In genomic region chr2:11710210-11710609, GRCh38 we compare ENCODE assay signal across 13 cellular contexts. TPM values are rescaled to one million over a fixed set of nuclear protein-coding genes. Genes with fewer than 3 reads are reported as not detected.
A peak's percentile ranks its signal among the peaks of the same experiment; 100 is the strongest.
DNase-seq lines count a peak whose midpoint lies in the region; ATAC-seq and TF ChIP-seq lines count a peak whose summit lies in the region.
"Had no signal": no experiment of that assay in that cellular context is flagged by ENCODE, and none has a peak within 500 bp of the region (broad histone marks: within the 10 kb centered on the region; RNA-seq: fewer than 3 reads in every experiment).

No MANE protein-coding gene starts in this region.

- H4K20me1 ChIP-seq in GM23248 (ENCODE audit: insufficient read depth) = no peaks in the 10 kb centered on the region

- H3K27me3 ChIP-seq in GM23248 (replicated peaks; ENCODE audit: insufficient read depth) (no peaks in the 10 kb centered on the region), adipocyte (replicated peaks; ENCODE audit: control insufficient read depth, insufficient read depth, low read length) (no peaks in the 10 kb centered on the region), gastrocnemius medialis (no peaks in the 10 kb centered on the region)
- H3K27me3 ChIP-seq: testis had no signal

- TF ChIP-seq POLR2A in gastrocnemius medialis (IDR thresholded peaks at IDR 0.05) = no peak

- H3K4me3 ChIP-seq in GM23248 (no peak overlapping the region), adipocyte (ENCODE audit: low read length) (peak overlapping the region; percentile 12), fibroblast of the aortic adventitia (ENCODE audit: low read depth, low read length) (no peak overlapping the region), gastrocnemius medialis (no peak overlapping the region)
- H3K4me3 ChIP-seq: testis had no signal

- no peaks in the 10 kb centered on the region for H3K79me2 ChIP-seq in GM23248 (ENCODE audit: insufficient read depth)

- no peak overlapping the region for H3K4me3 Mint-ChIP-seq in stimulated activated naive CD8-positive, alpha-beta T cell treated with anti-CD3 and anti-CD28 coated beads, Interleukin-15, amount 100 ng/mL, for 72 hours
- H3K4me3 Mint-ChIP-seq: activated T-cell treated with anti-CD3 and anti-CD28 coated beads, Interleukin-2, amount 50 U/mL, for 24 hours; memory B cell; T-helper 2 cell treated with Interferon-gamma antibody and Interleukin-4, amounts not matched to agents 5 μg/mL and 100 μg/mL, for 36 hours had no signal

- no peaks in the 10 kb centered on the region for H3K9me3 ChIP-seq in GM23248 (ENCODE audit: low read depth)
- H3K9me3 ChIP-seq in adipocyte (ENCODE audit: control insufficient read depth, low read length) = no peaks in the 10 kb centered on the region
- H3K9me3 ChIP-seq in gastrocnemius medialis = no peaks in the 10 kb centered on the region
- H3K9me3 ChIP-seq: testis had no signal

- H3F3A ChIP-seq in GM23248 (ENCODE audit: insufficient read depth) = peaks cover 11% of the 10 kb centered on the region

- in situ Hi-C loops in GM23248 (cut with MboI) = no loop called here
- in situ Hi-C loops in gastrocnemius medialis (cut with MboI; ENCODE audit: low sequenced_read_pairs in 4 of 4) = no loop called here

- WGBS in GM23248 (ENCODE audit: low coverage in 1 of 2, low lambda C conversion rate in 2 of 2, missing lambda C conversion rate in 2 of 2), 2 experiments = 29 to 38% methylated on average over 3 of the region's 3 CpGs

- no peaks in the 10 kb centered on the region for H3K9me2 ChIP-seq in GM23248 (ENCODE audit: insufficient read depth)

- ATAC-seq in gastrocnemius medialis (peak; percentile 81 to 84), GM21717 (IDR thresholded peaks at IDR 0.05; ENCODE audit: unreplicated experiment) (no peak)
- no peak for ATAC-seq in stimulated activated naive CD8-positive, alpha-beta T cell treated with anti-CD3 and anti-CD28 coated beads, Interleukin-15, amount 100 ng/mL, for 72 hours

- H3K36me3 ChIP-seq in GM23248 (ENCODE audit: low read depth) = no peaks in the 10 kb centered on the region
- no peaks in the 10 kb centered on the region for H3K36me3 ChIP-seq in adipocyte (ENCODE audit: control insufficient read depth, insufficient read depth, low read length, severe bottlenecking)
- H3K36me3 ChIP-seq in gastrocnemius medialis = no peaks in the 10 kb centered on the region

- H3K9ac ChIP-seq in GM23248 = no peak overlapping the region
- peak overlapping the region; percentile 66 for H3K9ac ChIP-seq in adipocyte (ENCODE audit: low read length)

- intact Hi-C loops in gastrocnemius medialis (cut with DNase I; ENCODE audit: low total_unique reads) = no loop called here

- H3K27ac Mint-ChIP-seq in stimulated activated naive CD8-positive, alpha-beta T cell treated with anti-CD3 and anti-CD28 coated beads, Interleukin-15, amount 100 ng/mL, for 72 hours = no peak overlapping the region
- H3K27ac Mint-ChIP-seq: activated T-cell treated with anti-CD3 and anti-CD28 coated beads, Interleukin-2, amount 50 U/mL, for 24 hours; memory B cell; T-helper 2 cell treated with Interferon-gamma antibody and Interleukin-4, amounts not matched to agents 5 μg/mL and 100 μg/mL, for 36 hours had no signal

- H3K27ac ChIP-seq in GM23248 (0 out of 2 replicates have a peak overlapping the region, but pooled peaks have one; percentile 3), gastrocnemius medialis (peak overlapping the region; percentile 6 to 38 (median 18))
- H3K27ac ChIP-seq: testis had no signal

- peaks cover 5% of the 10 kb centered on the region for H3K4me1 Mint-ChIP-seq in stimulated activated naive CD8-positive, alpha-beta T cell treated with anti-CD3 and anti-CD28 coated beads, Interleukin-15, amount 100 ng/mL, for 72 hours
- H3K4me1 Mint-ChIP-seq: memory B cell had no signal

- H3K9me3 Mint-ChIP-seq in stimulated activated naive CD8-positive, alpha-beta T cell treated with anti-CD3 and anti-CD28 coated beads, Interleukin-15, amount 100 ng/mL, for 72 hours = no peaks in the 10 kb centered on the region
- H3K9me3 Mint-ChIP-seq: activated T-cell treated with anti-CD3 and anti-CD28 coated beads, Interleukin-2, amount 50 U/mL, for 24 hours; memory B cell had no signal

- peak overlapping the region; percentile 39 for H3K4me2 ChIP-seq in GM23248 (ENCODE audit: unreplicated experiment)

- peak; percentile 90 for DNase-seq in GM23248
- DNase-seq in adipocyte (ENCODE audit: low read depth) = peak; percentile 75
- DNase-seq in fibroblast of the aortic adventitia (ENCODE audit: low read depth) = peak; percentile 92
- DNase-seq in gastrocnemius medialis = peak in 1 of 2 donors; percentile 50
- no peak for DNase-seq in stimulated activated naive CD8-positive, alpha-beta T cell treated with anti-CD3 and anti-CD28 coated beads, Interleukin-15, amount 100 ng/mL, for 72 hours
- DNase-seq in T-helper 1 cell = no peak
- no peak for DNase-seq in activated CD4-positive, alpha-beta T cell treated with anti-CD3 and anti-CD28 coated beads, Interleukin-2, amount 50 U/mL, for 48 hours
- DNase-seq: activated T-cell treated with anti-CD3 and anti-CD28 coated beads, Interleukin-2, amount 50 U/mL, for 24 hours; stimulated activated CD4-positive, alpha-beta T cell treated with anti-CD3 and anti-CD28 coated beads, Interleukin-12 subunit alpha, Interleukin-12 subunit beta, amount 100 ng/mL, for 4 hours; testis had no signal

- H3K27me3 Mint-ChIP-seq in stimulated activated naive CD8-positive, alpha-beta T cell treated with anti-CD3 and anti-CD28 coated beads, Interleukin-15, amount 100 ng/mL, for 72 hours = peaks cover 7% of the 10 kb centered on the region
- H3K27me3 Mint-ChIP-seq: activated T-cell treated with anti-CD3 and anti-CD28 coated beads, Interleukin-2, amount 50 U/mL, for 24 hours had no signal

- TF ChIP-seq CTCF in fibroblast of the aortic adventitia (IDR thresholded peaks at IDR 0.05; ENCODE audit: insufficient read depth, low read length) (no peak), gastrocnemius medialis (IDR thresholded peaks at IDR 0.05 in 4 of 5, conservative IDR thresholded peaks at IDR 0.05 in 1 of 5) (no peak)

- H2AFZ ChIP-seq in GM23248 = no peak overlapping the region

- peaks cover 11% of the 10 kb centered on the region; the same call in 1 of the 2 replicates for H3K4me1 ChIP-seq in GM23248 (ENCODE audit: insufficient read depth)
- peaks cover 50% of the 10 kb centered on the region for H3K4me1 ChIP-seq in adipocyte (ENCODE audit: control insufficient read depth, insufficient read depth, low read length)
- peaks cover 2 to 9% of the 10 kb centered on the region in 2 donors for H3K4me1 ChIP-seq in gastrocnemius medialis

RNA-seq across cellular contexts. Expression of gene LPIN1, which starts 36.2 kb away (rescaled TPM):
- 11.3 and 12.6 TPM in 2 replicates for total RNA-seq in GM23248 (2014; rRNA removed; shearing (Covaris generic))
- polyA plus RNA-seq in GM23248 (2016; fragmentation: Nextera tagmentation; extraction: Ambion mirVana) = 9.9 and 11.2 TPM in 2 replicates
- total RNA-seq in fibroblast of the aortic adventitia (ENCODE audit: low replicate concordance) (50.4 and 157 TPM in 2 replicates), gastrocnemius medialis (100 to 1,000 TPM; 292 to 606 (median 472) TPM)

RNA-seq across cellular contexts. Expression of gene NTSR2, which starts 40.2 kb away (rescaled TPM):
- total RNA-seq in GM23248 (2014; rRNA removed; shearing (Covaris generic)) = not detected in 2 replicates
- polyA plus RNA-seq in GM23248 (2016; fragmentation: Nextera tagmentation; extraction: Ambion mirVana) = not detected in 2 replicates
- total RNA-seq in fibroblast of the aortic adventitia (ENCODE audit: low replicate concordance) (not detected in 2 replicates), gastrocnemius medialis (under 1 TPM in 2 of 4 donors, not detected in 2; 0.62 to 0.85 TPM)

Comparison
In these comparisons a context has a peak if more than half of its experiments do, and no peak if none do; other contexts are left out.
1. DNase-seq: peak in GM23248 (single experiment), adipocyte (single experiment) and fibroblast of the aortic adventitia (single experiment); none in stimulated activated naive CD8-positive, alpha-beta T cell treated with anti-CD3 and anti-CD28 coated beads, Interleukin-15, amount 100 ng/mL, for 72 hours (0 of 2), T-helper 1 cell (0 of 5) and activated CD4-positive, alpha-beta T cell treated with anti-CD3 and anti-CD28 coated beads, Interleukin-2, amount 50 U/mL, for 48 hours (0 of 2).
2. ATAC-seq: peak in gastrocnemius medialis (2 of 2); none in stimulated activated naive CD8-positive, alpha-beta T cell treated with anti-CD3 and anti-CD28 coated beads, Interleukin-15, amount 100 ng/mL, for 72 hours (single experiment) and GM21717 (single experiment).